19 cellular contexts compared by ENCODE assay signal in genomic region chr10:8066146-8066545, GRCh38. TPM values are rescaled to one million over a fixed set of nuclear protein-coding genes. Genes with fewer than 3 reads are reported as not detected.
DNase-seq lines count a peak whose midpoint lies in the region; ATAC-seq and TF ChIP-seq lines count a peak whose summit lies in the region.
"Had no signal": no experiment of that assay in that cellular context is flagged by ENCODE, and none has a peak within 500 bp of the region (broad histone marks: within the 10 kb centered on the region; RNA-seq: fewer than 3 reads in every experiment).

No MANE protein-coding gene starts in this region.

- H3K79me2 ChIP-seq in MM.1S (ENCODE audit: low read length): no peaks in the 10 kb centered on the region

- H3K36me3 ChIP-seq in MM.1S (replicated peaks; ENCODE audit: insufficient read depth, low read length): no peaks in the 10 kb centered on the region
- H3K36me3 ChIP-seq: gastroesophageal sphincter, uterus had no signal

- H3K9me3 ChIP-seq in MM.1S (replicated peaks; ENCODE audit: insufficient read depth, low read length): no peaks in the 10 kb centered on the region
- H3K9me3 ChIP-seq: gastroesophageal sphincter, uterus had no signal

- no peak for TF ChIP-seq CTCF in MM.1S (IDR thresholded peaks at IDR 0.05; ENCODE audit: low read length)

- peaks cover 100% of the 10 kb centered on the region for H3K36me3 Mint-ChIP-seq in activated T-cell treated with anti-CD3 and anti-CD28 coated beads, Interleukin-2, amount 50 U/mL, for 24 hours (ENCODE audit: low read depth)
- H3K36me3 Mint-ChIP-seq in activated CD4-positive, alpha-beta memory T cell treated with anti-CD3 and anti-CD28 coated beads for 36 hours: peaks cover 91% of the 10 kb centered on the region
- peaks cover 100% of the 10 kb centered on the region for H3K36me3 Mint-ChIP-seq in effector memory CD8-positive, alpha-beta T cell (ENCODE audit: insufficient read depth)
- peaks cover 91% of the 10 kb centered on the region for H3K36me3 Mint-ChIP-seq in stimulated activated naive CD8-positive, alpha-beta T cell treated with anti-CD3 and anti-CD28 coated beads, Interleukin-15, Interleukin-2, amounts not matched to agents 100 ng/mL and 50 ng/mL, for 24 hours (ENCODE audit: low read depth)

- H3K9me3 Mint-ChIP-seq in activated T-cell treated with anti-CD3 and anti-CD28 coated beads, Interleukin-2, amount 50 U/mL, for 24 hours: no peaks in the 10 kb centered on the region
- no peaks in the 10 kb centered on the region for H3K9me3 Mint-ChIP-seq in activated CD4-positive, alpha-beta memory T cell treated with anti-CD3 and anti-CD28 coated beads for 36 hours
- no peaks in the 10 kb centered on the region for H3K9me3 Mint-ChIP-seq in effector memory CD8-positive, alpha-beta T cell
- H3K9me3 Mint-ChIP-seq in stimulated activated naive CD8-positive, alpha-beta T cell treated with anti-CD3 and anti-CD28 coated beads, Interleukin-15, Interleukin-2, amounts not matched to agents 100 ng/mL and 50 ng/mL, for 24 hours: no peaks in the 10 kb centered on the region

- H3K27me3 Mint-ChIP-seq in activated T-cell treated with anti-CD3 and anti-CD28 coated beads, Interleukin-2, amount 50 U/mL, for 24 hours: no peaks in the 10 kb centered on the region
- no peaks in the 10 kb centered on the region for H3K27me3 Mint-ChIP-seq in activated CD4-positive, alpha-beta memory T cell treated with anti-CD3 and anti-CD28 coated beads for 36 hours
- no peaks in the 10 kb centered on the region for H3K27me3 Mint-ChIP-seq in effector memory CD8-positive, alpha-beta T cell
- H3K27me3 Mint-ChIP-seq in stimulated activated naive CD8-positive, alpha-beta T cell treated with anti-CD3 and anti-CD28 coated beads, Interleukin-15, Interleukin-2, amounts not matched to agents 100 ng/mL and 50 ng/mL, for 24 hours: no peaks in the 10 kb centered on the region

- peak overlapping the region; percentile 74 for H3K4me3 Mint-ChIP-seq in activated T-cell treated with anti-CD3 and anti-CD28 coated beads, Interleukin-2, amount 50 U/mL, for 24 hours
- peak overlapping the region; percentile 52 for H3K4me3 Mint-ChIP-seq in activated CD4-positive, alpha-beta memory T cell treated with anti-CD3 and anti-CD28 coated beads for 36 hours
- peak overlapping the region; percentile 56 to 57 for H3K4me3 Mint-ChIP-seq in effector memory CD8-positive, alpha-beta T cell
- peak overlapping the region; percentile 70 for H3K4me3 Mint-ChIP-seq in stimulated activated naive CD8-positive, alpha-beta T cell treated with anti-CD3 and anti-CD28 coated beads, Interleukin-15, Interleukin-2, amounts not matched to agents 100 ng/mL and 50 ng/mL, for 24 hours

- no peaks in the 10 kb centered on the region for H3F3A ChIP-seq in MM.1S (ENCODE audit: insufficient read depth, low read length)

- no peak overlapping the region for H3K4me2 ChIP-seq in MM.1S (ENCODE audit: low read depth, low read length)

- H3K27me3 ChIP-seq in MM.1S (replicated peaks; ENCODE audit: insufficient read depth, low read length): no peaks in the 10 kb centered on the region

- POLR2A ChIA-PET in activated CD4-positive, alpha-beta memory T cell treated with anti-CD3 and anti-CD28 coated beads for 36 hours (lab: Charles Lee): interaction anchor here (0.9 to 1.9 kb wide), 6 partner anchors 65 to 336 kb away, joined by 3 to 7 read pairs (median 4); no protein-coding TSS in a partner anchor

- intact Hi-C loops in activated CD4-positive, alpha-beta memory T cell treated with anti-CD3 and anti-CD28 coated beads for 36 hours (cut with micrococcal nuclease): loop anchor here (1.0 to 10.0 kb wide), 5 partner anchors 9 to 1029 kb away; no protein-coding TSS in a partner anchor

- no peaks in the 10 kb centered on the region for H3K4me1 ChIP-seq in MM.1S (ENCODE audit: low read length)
- H3K4me1 ChIP-seq: gastroesophageal sphincter, uterus had no signal

- no peak for ATAC-seq in effector memory CD8-positive, alpha-beta T cell (replicated peaks)
- no peak for ATAC-seq in HG03439 (IDR thresholded peaks at IDR 0.05; ENCODE audit: unreplicated experiment)
- ATAC-seq: gastroesophageal sphincter had no signal

- H3K9ac ChIP-seq in MM.1S (ENCODE audit: low read length): no peak overlapping the region

- no peak overlapping the region for H3K27ac ChIP-seq in MM.1S (ENCODE audit: low read length)
- H3K27ac ChIP-seq: C4-2B, gastroesophageal sphincter, uterus had no signal

- H3K4me1 Mint-ChIP-seq in activated T-cell treated with anti-CD3 and anti-CD28 coated beads, Interleukin-2, amount 50 U/mL, for 24 hours (ENCODE audit: low read depth): peaks cover 97% of the 10 kb centered on the region
- peaks cover 96% of the 10 kb centered on the region for H3K4me1 Mint-ChIP-seq in activated CD4-positive, alpha-beta memory T cell treated with anti-CD3 and anti-CD28 coated beads for 36 hours (ENCODE audit: low read depth)
- peaks cover 70 to 72% of the 10 kb centered on the region in 2 donors for H3K4me1 Mint-ChIP-seq in effector memory CD8-positive, alpha-beta T cell (ENCODE audit: low read depth in 2 of 2)
- H3K4me1 Mint-ChIP-seq in stimulated activated naive CD8-positive, alpha-beta T cell treated with anti-CD3 and anti-CD28 coated beads, Interleukin-15, Interleukin-2, amounts not matched to agents 100 ng/mL and 50 ng/mL, for 24 hours (ENCODE audit: low read depth): peaks cover 99% of the 10 kb centered on the region

- H3K9me2 ChIP-seq in MM.1S (replicated peaks; ENCODE audit: insufficient read depth, low read length): no peaks in the 10 kb centered on the region

- no peak overlapping the region for H2AFZ ChIP-seq in MM.1S (ENCODE audit: low read length)

- DNase-seq in activated T-cell treated with anti-CD3 and anti-CD28 coated beads, Interleukin-2, amount 50 U/mL, for 24 hours: no peak
- DNase-seq in activated T-cell treated with anti-CD3 and anti-CD28 coated beads, Interleukin-2, amount 50 U/mL, for 1 hour: no peak
- no peak for DNase-seq in activated CD4-positive, alpha-beta memory T cell treated with anti-CD3 and anti-CD28 coated beads for 36 hours
- no peak for DNase-seq in effector memory CD8-positive, alpha-beta T cell
- no peak for DNase-seq in cortex of kidney (lab: John Stamatoyannopoulos, UW)
- DNase-seq in MM.1S: no peak
- DNase-seq: DMS53; H7; left cardiac atrium; midbrain; NCI-H2107; NCI-H524 treated with DMSO at 0.1 percent for 48 hours; stimulated activated CD4-positive, alpha-beta T cell treated with anti-CD3 and anti-CD28 coated beads, Interleukin-4, amount 100 ng/mL, for 1 hour; uterus had no signal

- H3K4me3 ChIP-seq in MM.1S (ENCODE audit: low read length): no peak overlapping the region
- H3K4me3 ChIP-seq: gastroesophageal sphincter, skin epidermis, uterus had no signal

- peak overlapping the region; percentile 96 for H3K27ac Mint-ChIP-seq in activated T-cell treated with anti-CD3 and anti-CD28 coated beads, Interleukin-2, amount 50 U/mL, for 24 hours
- H3K27ac Mint-ChIP-seq in activated CD4-positive, alpha-beta memory T cell treated with anti-CD3 and anti-CD28 coated beads for 36 hours: peak overlapping the region; percentile 91
- peak overlapping the region; percentile 85 to 86 for H3K27ac Mint-ChIP-seq in effector memory CD8-positive, alpha-beta T cell
- peak overlapping the region; percentile 93 for H3K27ac Mint-ChIP-seq in stimulated activated naive CD8-positive, alpha-beta T cell treated with anti-CD3 and anti-CD28 coated beads, Interleukin-15, Interleukin-2, amounts not matched to agents 100 ng/mL and 50 ng/mL, for 24 hours

- no peaks in the 10 kb centered on the region for H4K20me1 ChIP-seq in MM.1S (ENCODE audit: insufficient read depth, low read length)

- CTCF ChIA-PET in activated CD4-positive, alpha-beta memory T cell treated with anti-CD3 and anti-CD28 coated beads for 36 hours (lab: Charles Lee): interaction anchor here (0.6 to 1.0 kb wide), 3 partner anchors 67 to 222 kb away, joined by 3 read pairs; no protein-coding TSS in a partner anchor

RNA-seq across cellular contexts. Expression of gene GATA3, which starts 11.7 kb away (rescaled TPM):
- total RNA-seq in activated CD4-positive, alpha-beta memory T cell treated with anti-CD3 and anti-CD28 coated beads for 36 hours: 10 to 100 TPM; 46.3 to 47.4 TPM
